Comparison of ENCODE assay signal across 8 cellular contexts in genomic region chr19:35462476-35462953, GRCh38. TPM values are rescaled to one million over a fixed set of nuclear protein-coding genes. Genes with fewer than 3 reads are reported as not detected.
DNase-seq lines count a peak whose midpoint lies in the region; ATAC-seq and TF ChIP-seq lines count a peak whose summit lies in the region.

No MANE protein-coding gene starts in this region.

- H3K27me3 ChIP-seq in CD8-positive, alpha-beta memory T cell (ENCODE audit: insufficient read depth, low read length, poor library complexity, severe bottlenecking): no peaks in the 10 kb centered on the region
- H3K27me3 ChIP-seq in MM.1S (replicated peaks; ENCODE audit: insufficient read depth, low read length): no peaks in the 10 kb centered on the region
- no peaks in the 10 kb centered on the region for H3K27me3 ChIP-seq in smooth muscle cell (ENCODE audit: low read depth)

- no peaks in the 10 kb centered on the region for H3K9me3 Mint-ChIP-seq in CD8-positive, alpha-beta memory T cell
- no peaks in the 10 kb centered on the region for H3K9me3 Mint-ChIP-seq in natural killer cell

- peak; percentile 49 for ATAC-seq in GM21390 (IDR thresholded peaks at IDR 0.05; ENCODE audit: unreplicated experiment)
- peak; percentile 89 to 96 (median 90) for ATAC-seq in natural killer cell

- H3K9ac ChIP-seq in MM.1S (ENCODE audit: low read length): peak overlapping the region; percentile 15; the same call in 1 of the 2 replicates
- H3K9ac ChIP-seq in smooth muscle cell (ENCODE audit: low read depth): no peak overlapping the region

- H3K4me1 Mint-ChIP-seq in CD8-positive, alpha-beta memory T cell: peaks cover 45 to 57% (median 50%) of the 10 kb centered on the region in 3 donors
- peaks cover 29 to 30% of the 10 kb centered on the region in 2 donors for H3K4me1 Mint-ChIP-seq in natural killer cell

- no peaks in the 10 kb centered on the region for H3K9me2 ChIP-seq in MM.1S (replicated peaks; ENCODE audit: insufficient read depth, low read length)

- TF ChIP-seq CTCF in MM.1S (IDR thresholded peaks at IDR 0.05; ENCODE audit: low read length) (peak; percentile 13; the same call in 1 of the 2 replicates), natural killer cell (IDR thresholded peaks at IDR 0.05) (no peak), smooth muscle cell (IDR thresholded peaks at IDR 0.05; ENCODE audit: borderline replicate concordance, insufficient read depth, poor library complexity, severe bottlenecking) (no peak)

- DNase-seq in CD8-positive, alpha-beta memory T cell: peak; percentile 54 to 87 (median 80)
- DNase-seq in MM.1S: peak; percentile 89
- DNase-seq in activated T-helper 1 cell treated with anti-CD3 and anti-CD28 coated beads, Interleukin-2, amount 50 U/mL, for 16 hours (ENCODE audit: low read depth in 1 of 2, low spot score in 1 of 2): peak; percentile 19 to 23
- peak; percentile 54 for DNase-seq in natural killer cell
- DNase-seq in DMS 273 treated with DMSO at 0.1 percent for 48 hours (lab: John Stamatoyannopoulos, UW): no peak
- no peak for DNase-seq in smooth muscle cell (lab: John Stamatoyannopoulos, UW; ENCODE audit: unreplicated experiment)
- no peak for DNase-seq in OCI-M2 (lab: John Stamatoyannopoulos, UW; ENCODE audit: unreplicated experiment)

- peak overlapping the region; percentile 77 to 99 (median 96) for H3K27ac Mint-ChIP-seq in CD8-positive, alpha-beta memory T cell
- H3K27ac Mint-ChIP-seq in natural killer cell: peak overlapping the region; percentile 90 to 93

- H3K9me3 ChIP-seq in CD8-positive, alpha-beta memory T cell (ENCODE audit: low read length): no peaks in the 10 kb centered on the region
- H3K9me3 ChIP-seq in MM.1S (replicated peaks; ENCODE audit: insufficient read depth, low read length): no peaks in the 10 kb centered on the region
- no peaks in the 10 kb centered on the region for H3K9me3 ChIP-seq in smooth muscle cell (replicated peaks; ENCODE audit: low read depth)

- H3K27ac ChIP-seq in CD8-positive, alpha-beta memory T cell (ENCODE audit: low read depth, low read length): peak overlapping the region; percentile 48
- H3K27ac ChIP-seq in MM.1S (ENCODE audit: low read length) (peak overlapping the region; percentile 82), smooth muscle cell (ENCODE audit: low read depth) (no peak overlapping the region)

- H2AFZ ChIP-seq in MM.1S (ENCODE audit: low read length) (peak overlapping the region; percentile 59), smooth muscle cell (ENCODE audit: low read depth) (no peak overlapping the region)

- intact Hi-C loops in natural killer cell (cut with micrococcal nuclease): loop anchor here (1.0 to 10.0 kb wide), 4 partner anchors 16 to 198 kb away; partner anchors contain the start of gene USF2

- peaks cover 0 to 2% of the 10 kb centered on the region in 2 donors for H3K27me3 Mint-ChIP-seq in CD8-positive, alpha-beta memory T cell
- no peaks in the 10 kb centered on the region for H3K27me3 Mint-ChIP-seq in natural killer cell (ENCODE audit: low read depth in 2 of 2)

- H3K79me2 ChIP-seq in MM.1S (ENCODE audit: low read length) (no peaks in the 10 kb centered on the region), smooth muscle cell (ENCODE audit: low read depth) (no peaks in the 10 kb centered on the region)

- POLR2A ChIA-PET in CD8-positive, alpha-beta memory T cell (lab: Charles Lee): interaction anchor here (0.5 to 1.3 kb wide), 4 partner anchors 12 to 386 kb away, joined by 3 to 9 read pairs (median 8); no protein-coding TSS in a partner anchor

- peak overlapping the region; percentile 21 for H3K4me3 ChIP-seq in CD8-positive, alpha-beta memory T cell (ENCODE audit: low read length)
- H3K4me3 ChIP-seq in MM.1S (ENCODE audit: low read length) (peak overlapping the region; percentile 13; the same call in 1 of the 2 replicates), smooth muscle cell (no peak overlapping the region)

- H3K4me3 Mint-ChIP-seq in CD8-positive, alpha-beta memory T cell: peak overlapping the region; percentile 2 to 85 (median 84)
- peak overlapping the region; percentile 83 for H3K4me3 Mint-ChIP-seq in natural killer cell

- 64% methylated on average over 6 of the region's 6 CpGs for WGBS in smooth muscle cell (ENCODE audit: low lambda C conversion rate)

- H4K20me1 ChIP-seq in MM.1S (ENCODE audit: insufficient read depth, low read length) (no peaks in the 10 kb centered on the region), smooth muscle cell (ENCODE audit: low read depth) (no peaks in the 10 kb centered on the region)

- H3F3A ChIP-seq in MM.1S (ENCODE audit: insufficient read depth, low read length): peaks cover 12% of the 10 kb centered on the region
- H3F3A ChIP-seq in smooth muscle cell (ENCODE audit: low read depth): no peaks in the 10 kb centered on the region

- peaks cover 38% of the 10 kb centered on the region for H3K4me1 ChIP-seq in CD8-positive, alpha-beta memory T cell (ENCODE audit: insufficient read depth, low read length)
- H3K4me1 ChIP-seq in MM.1S (ENCODE audit: low read length) (peaks cover 28% of the 10 kb centered on the region), smooth muscle cell (ENCODE audit: low read depth) (no peaks in the 10 kb centered on the region)

- H3K36me3 ChIP-seq in CD8-positive, alpha-beta memory T cell (ENCODE audit: insufficient read depth, low read length): no peaks in the 10 kb centered on the region
- H3K36me3 ChIP-seq in MM.1S (replicated peaks; ENCODE audit: insufficient read depth, low read length) (no peaks in the 10 kb centered on the region), smooth muscle cell (ENCODE audit: low read depth) (no peaks in the 10 kb centered on the region)

- no peaks in the 10 kb centered on the region for H3K36me3 Mint-ChIP-seq in CD8-positive, alpha-beta memory T cell
- no peaks in the 10 kb centered on the region for H3K36me3 Mint-ChIP-seq in natural killer cell

- CTCF ChIA-PET in CD8-positive, alpha-beta memory T cell (lab: Charles Lee): interaction anchor here (0.9 to 3.3 kb wide), 4 partner anchors 11 to 109 kb away, joined by 3 to 19 read pairs (median 8); no protein-coding TSS in a partner anchor

- peak overlapping the region; percentile 85 for H3K4me2 ChIP-seq in MM.1S (ENCODE audit: low read depth, low read length)
- H3K4me2 ChIP-seq in smooth muscle cell: no peak overlapping the region

RNA-seq across cellular contexts. Expression of gene FFAR2, which starts 14.5 kb away (rescaled TPM):
- not detected for total RNA-seq in CD8-positive, alpha-beta memory T cell
- polyA plus RNA-seq in CD8-positive, alpha-beta memory T cell: not detected
- total RNA-seq in natural killer cell (1 to 10 TPM in 2 of 3 donors, under 1 TPM in 1; 0.70 to 8.6 (median 1.6) TPM), smooth muscle cell (not detected in 2 replicates)
- polyA plus RNA-seq in smooth muscle cell: not detected in 2 replicates

RNA-seq across cellular contexts. Expression of gene KRTDAP, which starts 27.7 kb away (rescaled TPM):
- not detected for total RNA-seq in CD8-positive, alpha-beta memory T cell
- not detected for polyA plus RNA-seq in CD8-positive, alpha-beta memory T cell
- total RNA-seq in natural killer cell (not detected), smooth muscle cell (203 and 298 TPM in 2 replicates)
- 41.7 and 68.3 TPM in 2 replicates for polyA plus RNA-seq in smooth muscle cell

RNA-seq across cellular contexts. Expression of gene DMKN, which starts 50.9 kb away (rescaled TPM):
- 1 to 10 TPM; 1.7 to 2.2 TPM for total RNA-seq in CD8-positive, alpha-beta memory T cell
- 10.2 TPM for polyA plus RNA-seq in CD8-positive, alpha-beta memory T cell
- total RNA-seq in natural killer cell (10 to 100 TPM; 10.7 to 15.3 (median 11.3) TPM), smooth muscle cell (46.5 and 132 TPM in 2 replicates)
- polyA plus RNA-seq in smooth muscle cell: 31.2 and 75.4 TPM in 2 replicates

Comparison
In these comparisons a context has a peak if more than half of its experiments do, and no peak if none do; other contexts are left out.
1. DNase-seq: peak in CD8-positive, alpha-beta memory T cell (5 of 5), MM.1S (single experiment), activated T-helper 1 cell treated with anti-CD3 and anti-CD28 coated beads, Interleukin-2, amount 50 U/mL, for 16 hours (2 of 2) and natural killer cell (single experiment); none in DMS 273 treated with DMSO at 0.1 percent for 48 hours (single experiment), smooth muscle cell (single experiment) and OCI-M2 (single experiment).
2. RNA of gene KRTDAP, which starts 27.7 kb away (total RNA-seq): 203 to 298 TPM in smooth muscle cell; not detected in CD8-positive, alpha-beta memory T cell and not detected in natural killer cell; every median in the first group is over 100 times any median in the second.